ENCODE assay signal across 10 cellular contexts in the genomic region with DNA sequence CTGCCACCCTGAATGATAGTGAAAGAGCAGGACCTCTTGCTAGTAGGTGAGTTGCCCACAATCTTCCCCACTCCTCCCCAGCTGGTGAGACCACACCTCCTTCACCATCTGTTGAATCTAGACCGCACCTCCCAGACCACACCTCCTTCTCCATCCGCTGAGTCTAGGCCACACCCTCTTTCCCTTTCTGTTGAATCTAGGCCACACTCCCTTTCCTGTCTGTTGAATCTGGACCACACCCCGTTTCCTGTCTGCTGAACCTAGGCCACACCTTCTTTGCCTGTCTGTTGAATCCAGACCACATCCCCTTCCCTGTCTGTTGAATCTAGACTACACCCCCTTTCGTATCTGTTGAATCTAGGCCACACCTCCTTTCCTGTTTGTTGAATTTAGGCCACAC.
A peak's percentile ranks its signal among the peaks of the same experiment; 100 is the strongest.
DNase-seq lines count a peak whose midpoint lies in the region; ATAC-seq, FAIRE-seq and TF ChIP-seq lines count a peak whose summit lies in the region.
"Had no signal": no experiment of that assay in that cellular context is flagged by ENCODE, and none has a peak within 500 bp of the region (broad histone marks: within the 10 kb centered on the region; RNA-seq: fewer than 3 reads in every experiment).

No MANE protein-coding gene starts in this region.

- ATAC-seq in GM19025 (IDR thresholded peaks at IDR 0.05; ENCODE audit: low read depth, unreplicated experiment) (peak; percentile 57), HG03025 (IDR thresholded peaks at IDR 0.05; ENCODE audit: low FRiP score, unreplicated experiment) (peak; percentile 71), K562 (peak; percentile 100)

- H4K20me1 ChIP-seq in K562 (replicated peaks; ENCODE audit: control insufficient read depth, insufficient read depth, low read length) = no peaks in the 10 kb centered on the region

- peak; percentile 89 for FAIRE-seq in K562 (lab: Jason Lieb, UNC)

- no peaks in the 10 kb centered on the region for H3K79me2 ChIP-seq in K562 (ENCODE audit: control insufficient read depth, insufficient read depth, low read length)

- H3K27ac ChIP-seq in K562 (ENCODE audit: extremely low read depth, low read depth, low read length) = no peak overlapping the region
- H3K27ac ChIP-seq: SJSA1 had no signal

- BruUV-seq in K562 (replicated peaks; lab: Mats Ljungman, UMichigan) = no TSS peak

- H3K9me3 ChIP-seq in K562 (replicated peaks; ENCODE audit: control insufficient read depth, insufficient read depth, low read depth, low read length) = no peaks in the 10 kb centered on the region
- H3K9me3 ChIP-seq: SJSA1 had no signal

- no peaks in the 10 kb centered on the region for H3K9me1 ChIP-seq in K562 (ENCODE audit: control insufficient read depth, insufficient read depth, low read length)

- in situ Hi-C loops in K562 (cut with MboI) = no loop called here

- H3K4me3 ChIP-seq in K562 = no peak overlapping the region
- H3K4me3 ChIP-seq: lung, SJSA1 had no signal

- H3K36me3 ChIP-seq in K562 (ENCODE audit: control insufficient read depth, insufficient read depth, low read length) = no peaks in the 10 kb centered on the region
- H3K36me3 ChIP-seq: SJSA1 had no signal

- CTCF ChIA-PET in K562 (lab: Yijun Ruan, JAX; ENCODE audit: low intra/inter-chr PET ratio) = no interaction called here

- no peak for TF ChIP-seq CTCF in K562 (IDR thresholded peaks at IDR 0.05 in 2 of 3, conservative IDR thresholded peaks at IDR 0.05 in 1 of 3; ENCODE audit: insufficient read depth in 2 of 3, low read depth in 1 of 3, low read length in 3 of 3)

- no peak for TF ChIP-seq POLR2A in K562 (conservative IDR thresholded peaks at IDR 0.05)

- intact Hi-C loops in K562 (cut with micrococcal nuclease) = no loop called here

- H3K4me1 ChIP-seq in K562 (replicated peaks in 1 of 2; ENCODE audit: control insufficient read depth in 2 of 2, insufficient read depth in 2 of 2, low read length in 2 of 2) = no peaks in the 10 kb centered on the region
- H3K4me1 ChIP-seq: SJSA1 had no signal

- TF ChIP-seq RAD21 in K562 (CRISPR knock-in tag; conservative IDR thresholded peaks at IDR 0.05 in 1 of 2, IDR thresholded peaks at IDR 0.05 in 1 of 2) = no peak

- POLR2A ChIA-PET in K562 (lab: Yijun Ruan, JAX) = interaction anchor here (0.8 kb wide), 2 partner anchors 14 to 116 kb away, joined by 3 read pairs; no protein-coding TSS in a partner anchor

- no peak for TF ChIP-seq EP300 in K562 (IDR thresholded peaks at IDR 0.05; ENCODE audit: low read length)

- DNase-seq in SW480 (ENCODE audit: low spot score) = peak; percentile 78
- DNase-seq in K562 (ENCODE audit: extremely low read depth in 1 of 4, low spot score in 3 of 4) = peak; percentile 62 to 74 (median 70)
- DNase-seq in stimulated activated CD8-positive, alpha-beta memory T cell treated with anti-CD3 and anti-CD28 coated beads, Interleukin-4, amount 100 ng/mL, for 48 hours = peak; percentile 37
- no peak for DNase-seq in HuH-7.5 (ENCODE audit: low spot score)
- DNase-seq in islet precursor cell = no peak
- no peak for DNase-seq in DMS79 (lab: John Stamatoyannopoulos, UW)

- no peak overlapping the region; the same call in 1 of the 2 replicates for H3K4me2 ChIP-seq in K562 (ENCODE audit: insufficient read depth, low read length)

- H3K9ac ChIP-seq in K562 (ENCODE audit: insufficient read depth in 1 of 2, low read depth in 2 of 2, low read length in 2 of 2) = no peak overlapping the region

- H2AFZ ChIP-seq in K562 (ENCODE audit: low read depth, low read length) = peak overlapping the region; percentile 69

- no peaks in the 10 kb centered on the region for H3K27me3 ChIP-seq in K562 (ENCODE audit: control insufficient read depth in 2 of 2, insufficient read depth in 2 of 2, low read length in 2 of 2)

- 0% methylated on average over 4 of the region's 4 CpGs for WGBS in K562 (ENCODE audit: insufficient coverage, low coverage, missing lambda C conversion rate)

TF ChIP-seq in K562, 482 proteins besides CTCF, POLR2A, EP300 and RAD21 (continues in another document):
- TF ChIP-seq, protein P1, sequence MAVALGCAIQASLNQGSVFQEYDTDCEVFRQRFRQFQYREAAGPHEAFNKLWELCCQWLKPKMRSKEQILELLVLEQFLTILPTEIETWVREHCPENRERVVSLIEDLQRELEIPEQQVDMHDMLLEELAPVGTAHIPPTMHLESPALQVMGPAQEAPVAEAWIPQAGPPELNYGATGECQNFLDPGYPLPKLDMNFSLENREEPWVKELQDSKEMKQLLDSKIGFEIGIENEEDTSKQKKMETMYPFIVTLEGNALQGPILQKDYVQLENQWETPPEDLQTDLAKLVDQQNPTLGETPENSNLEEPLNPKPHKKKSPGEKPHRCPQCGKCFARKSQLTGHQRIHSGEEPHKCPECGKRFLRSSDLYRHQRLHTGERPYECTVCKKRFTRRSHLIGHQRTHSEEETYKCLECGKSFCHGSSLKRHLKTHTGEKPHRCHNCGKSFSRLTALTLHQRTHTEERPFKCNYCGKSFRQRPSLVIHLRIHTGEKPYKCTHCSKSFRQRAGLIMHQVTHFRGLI (CRISPR knock-in tag; IDR thresholded peaks at IDR 0.05) = no peak
- TF ChIP-seq ZNF232 (CRISPR knock-in tag; IDR thresholded peaks at IDR 0.05) (no peak), MTA2 (IDR thresholded peaks at IDR 0.05; ENCODE audit: low read depth) (no peak), TRIM24 (IDR thresholded peaks at IDR 0.05) (no peak), ESRRA (IDR thresholded peaks at IDR 0.05; ENCODE audit: borderline replicate concordance, low read depth) (no peak), CBX5 (IDR thresholded peaks at IDR 0.05; ENCODE audit: borderline replicate concordance, low read depth) (no peak), HDAC6 (IDR thresholded peaks at IDR 0.05; ENCODE audit: low read depth, low read length) (no peak), BRD9 (IDR thresholded peaks at IDR 0.05; ENCODE audit: low read depth, partially characterized antibody) (no peak), ZNF444 (CRISPR knock-in tag; IDR thresholded peaks at IDR 0.05) (no peak), ZNF175 (CRISPR knock-in tag; IDR thresholded peaks at IDR 0.05; ENCODE audit: low read depth) (no peak)
- TF ChIP-seq, protein P2, sequence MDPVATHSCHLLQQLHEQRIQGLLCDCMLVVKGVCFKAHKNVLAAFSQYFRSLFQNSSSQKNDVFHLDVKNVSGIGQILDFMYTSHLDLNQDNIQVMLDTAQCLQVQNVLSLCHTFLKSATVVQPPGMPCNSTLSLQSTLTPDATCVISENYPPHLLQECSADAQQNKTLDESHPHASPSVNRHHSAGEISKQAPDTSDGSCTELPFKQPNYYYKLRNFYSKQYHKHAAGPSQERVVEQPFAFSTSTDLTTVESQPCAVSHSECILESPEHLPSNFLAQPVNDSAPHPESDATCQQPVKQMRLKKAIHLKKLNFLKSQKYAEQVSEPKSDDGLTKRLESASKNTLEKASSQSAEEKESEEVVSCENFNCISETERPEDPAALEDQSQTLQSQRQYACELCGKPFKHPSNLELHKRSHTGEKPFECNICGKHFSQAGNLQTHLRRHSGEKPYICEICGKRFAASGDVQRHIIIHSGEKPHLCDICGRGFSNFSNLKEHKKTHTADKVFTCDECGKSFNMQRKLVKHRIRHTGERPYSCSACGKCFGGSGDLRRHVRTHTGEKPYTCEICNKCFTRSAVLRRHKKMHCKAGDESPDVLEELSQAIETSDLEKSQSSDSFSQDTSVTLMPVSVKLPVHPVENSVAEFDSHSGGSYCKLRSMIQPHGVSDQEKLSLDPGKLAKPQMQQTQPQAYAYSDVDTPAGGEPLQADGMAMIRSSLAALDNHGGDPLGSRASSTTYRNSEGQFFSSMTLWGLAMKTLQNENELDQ (CRISPR knock-in tag; IDR thresholded peaks at IDR 0.05; ENCODE audit: borderline replicate concordance) = no peak
- TF ChIP-seq, protein P3, sequence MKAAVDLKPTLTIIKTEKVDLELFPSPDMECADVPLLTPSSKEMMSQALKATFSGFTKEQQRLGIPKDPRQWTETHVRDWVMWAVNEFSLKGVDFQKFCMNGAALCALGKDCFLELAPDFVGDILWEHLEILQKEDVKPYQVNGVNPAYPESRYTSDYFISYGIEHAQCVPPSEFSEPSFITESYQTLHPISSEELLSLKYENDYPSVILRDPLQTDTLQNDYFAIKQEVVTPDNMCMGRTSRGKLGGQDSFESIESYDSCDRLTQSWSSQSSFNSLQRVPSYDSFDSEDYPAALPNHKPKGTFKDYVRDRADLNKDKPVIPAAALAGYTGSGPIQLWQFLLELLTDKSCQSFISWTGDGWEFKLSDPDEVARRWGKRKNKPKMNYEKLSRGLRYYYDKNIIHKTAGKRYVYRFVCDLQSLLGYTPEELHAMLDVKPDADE (conservative IDR thresholded peaks at IDR 0.05; ENCODE audit: control insufficient read depth, low read depth, low read length) = no peak
- TF ChIP-seq, protein P4, sequence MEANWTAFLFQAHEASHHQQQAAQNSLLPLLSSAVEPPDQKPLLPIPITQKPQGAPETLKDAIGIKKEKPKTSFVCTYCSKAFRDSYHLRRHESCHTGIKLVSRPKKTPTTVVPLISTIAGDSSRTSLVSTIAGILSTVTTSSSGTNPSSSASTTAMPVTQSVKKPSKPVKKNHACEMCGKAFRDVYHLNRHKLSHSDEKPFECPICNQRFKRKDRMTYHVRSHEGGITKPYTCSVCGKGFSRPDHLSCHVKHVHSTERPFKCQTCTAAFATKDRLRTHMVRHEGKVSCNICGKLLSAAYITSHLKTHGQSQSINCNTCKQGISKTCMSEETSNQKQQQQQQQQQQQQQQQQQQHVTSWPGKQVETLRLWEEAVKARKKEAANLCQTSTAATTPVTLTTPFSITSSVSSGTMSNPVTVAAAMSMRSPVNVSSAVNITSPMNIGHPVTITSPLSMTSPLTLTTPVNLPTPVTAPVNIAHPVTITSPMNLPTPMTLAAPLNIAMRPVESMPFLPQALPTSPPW (CRISPR knock-in tag; IDR thresholded peaks at IDR 0.05) = no peak

Comparison
In these comparisons a context has a peak if more than half of its experiments do, and no peak if none do; other contexts are left out.
1. DNase-seq: peak in SW480 (single experiment), K562 (4 of 4) and stimulated activated CD8-positive, alpha-beta memory T cell treated with anti-CD3 and anti-CD28 coated beads, Interleukin-4, amount 100 ng/mL, for 48 hours (single experiment); none in HuH-7.5 (single experiment), islet precursor cell (single experiment) and DMS79 (single experiment).
2. Peak in every context shown above with its lines, with median percentiles within 50 percentile points of each other: ATAC-seq.